1 cellular context compared by ENCODE assay signal in genomic region chr11:112320668-112321067, GRCh38.
TF ChIP-seq lines count a peak whose summit lies in the region.

No MANE protein-coding gene starts in this region.

TF ChIP-seq in GM23338, 12 proteins besides CTCF, POLR2A, EP300 and RAD21 (continued from another document):
- TF ChIP-seq ZNF462 (CRISPR knock-in tag; IDR thresholded peaks at IDR 0.05) (no peak), POLR2AphosphoS5 (IDR thresholded peaks at IDR 0.05; ENCODE audit: low read depth) (no peak), EZH2 (IDR thresholded peaks at IDR 0.05; ENCODE audit: low read depth, unreplicated experiment) (no peak), ZNF331 (CRISPR knock-in tag; IDR thresholded peaks at IDR 0.05; ENCODE audit: low read depth) (no peak), JUNB (IDR thresholded peaks at IDR 0.05; ENCODE audit: unreplicated experiment) (no peak), CREB1 (CRISPR knock-in tag; IDR thresholded peaks at IDR 0.05; ENCODE audit: low read depth) (no peak), NANOG (IDR thresholded peaks at IDR 0.05; ENCODE audit: borderline replicate concordance) (no peak), ZNF114 (CRISPR knock-in tag; IDR thresholded peaks at IDR 0.05) (no peak), ETS1 (IDR thresholded peaks at IDR 0.05) (no peak)
